28 cellular contexts compared by ENCODE assay signal in genomic region chr2:30826481-30826880, GRCh38. TPM values are rescaled to one million over a fixed set of nuclear protein-coding genes. Genes with fewer than 3 reads are reported as not detected.
"Had no signal": no experiment of that assay in that cellular context is flagged by ENCODE, and none has a peak within 500 bp of the region (broad histone marks: within the 10 kb centered on the region; RNA-seq: fewer than 3 reads in every experiment).

No MANE protein-coding gene starts in this region.

- H3K27me3 ChIP-seq: heart left ventricle, pancreas, right atrium auricular region, spleen, testis, thyroid gland, transverse colon, upper lobe of left lung, vagina had no signal

- H3K9me3 ChIP-seq: lower lobe of right lung, pancreas, testis, thyroid gland, upper lobe of left lung, vagina had no signal

- H3K4me1 ChIP-seq: heart left ventricle, left ventricle myocardium inferior, lower lobe of right lung, pancreas, right atrium auricular region, spleen, thyroid gland, transverse colon, upper lobe of left lung, vagina had no signal

- ATAC-seq: heart left ventricle; left colon; lower lobe of right lung; naive thymus-derived CD8-positive, alpha-beta T cell; pancreas; sciatic nerve; stimulated activated effector memory CD8-positive, alpha-beta T cell treated with anti-CD3 and anti-CD28 coated beads, Interleukin-12 subunit alpha, Interleukin-12 subunit beta, amount 100 ng/mL, for 72 hours had no signal

- DNase-seq: heart left ventricle; hypothalamus; immature natural killer cell; kidney; left colon; left ventricle myocardium inferior; lower lobe of right lung; mesenchymal stem cell; naive thymus-derived CD8-positive, alpha-beta T cell; nucleus accumbens; pancreas; posterior cingulate gyrus; small intestine; spleen; stimulated activated CD4-positive, alpha-beta T cell treated with anti-CD3 and anti-CD28 coated beads, Interleukin-4, amount 100 ng/mL, for 24 hours; stimulated activated naive CD4-positive, alpha-beta T cell; testis; thyroid gland; transverse colon; upper lobe of left lung had no signal

- H3K4me3 ChIP-seq: heart left ventricle, left ventricle myocardium inferior, lower lobe of right lung, pancreas, right atrium auricular region, spleen, testis, thyroid gland, transverse colon, upper lobe of left lung, vagina had no signal

- H3K36me3 ChIP-seq: heart left ventricle, left ventricle myocardium inferior, lower lobe of right lung, pancreas, right atrium auricular region, spleen, thyroid gland, transverse colon, upper lobe of left lung, vagina had no signal

- H3K27ac ChIP-seq: heart left ventricle, left ventricle myocardium inferior, lower lobe of right lung, pancreas, right atrium auricular region, spleen, testis, thyroid gland, transverse colon, upper lobe of left lung, vagina had no signal

RNA-seq across cellular contexts. Expression of gene CAPN13, which starts 19.2 kb away (rescaled TPM):
- total RNA-seq: heart left ventricle; left ventricle myocardium inferior; naive thymus-derived CD8-positive, alpha-beta T cell; neural crest cell; osteoblast; pulmonary artery endothelial cell; right atrium auricular region; vagina had no signal
- polyA plus RNA-seq: heart left ventricle; immature natural killer cell; mammary epithelial cell; naive thymus-derived CD8-positive, alpha-beta T cell had no signal
